8 cellular contexts compared by ENCODE assay signal in the genomic region with DNA sequence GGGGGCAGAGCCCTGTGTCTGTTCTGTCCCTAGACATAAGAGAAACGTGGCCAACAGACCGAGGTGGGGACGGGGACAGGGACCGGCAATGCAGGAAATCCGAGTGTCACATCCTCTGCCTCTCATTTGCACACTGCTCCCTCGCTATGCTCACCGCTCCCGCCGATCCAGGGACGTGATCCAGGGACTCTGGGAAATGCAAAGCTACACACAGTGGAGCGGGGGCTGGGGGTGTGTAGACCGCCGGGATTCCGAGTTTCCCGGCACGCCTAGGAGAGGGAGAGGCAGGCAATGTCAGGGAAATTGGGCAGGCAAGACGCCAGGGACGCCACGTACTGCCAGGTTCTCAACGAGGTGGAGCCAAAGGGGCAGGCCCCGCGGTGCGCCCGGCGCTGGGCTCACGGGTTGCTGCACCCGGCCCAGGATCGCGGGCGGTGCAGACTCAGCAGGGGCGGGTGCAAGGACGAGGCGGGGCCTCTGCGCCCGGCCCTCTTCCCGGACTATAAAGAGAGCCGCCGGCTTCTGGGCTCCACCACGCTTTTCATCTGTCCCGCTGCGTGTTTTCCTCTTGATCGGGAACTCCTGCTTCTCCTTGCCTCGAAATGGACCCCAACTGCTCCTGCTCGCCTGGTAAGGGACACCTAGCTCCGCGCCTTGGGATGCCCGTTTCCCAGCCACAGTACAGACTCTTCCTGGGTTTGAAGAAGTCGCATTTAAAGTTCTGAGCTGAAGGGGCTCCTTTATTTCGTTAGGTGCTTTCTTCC. TPM values are rescaled to one million over a fixed set of nuclear protein-coding genes. Genes with fewer than 3 reads are reported as not detected.
DNase-seq lines count a peak whose midpoint lies in the region; ATAC-seq and TF ChIP-seq lines count a peak whose summit lies in the region.

Gene MT1X (plus strand): TSS at position 532 of the 764 bp plus-strand sequence. CDS start 71 bp downstream, at position 603.

- H3K36me3 ChIP-seq in PC-9 (ENCODE audit: low read depth) (no peaks in the 10 kb centered on the region), muscle layer of duodenum (ENCODE audit: control insufficient read depth in 1 of 2, insufficient read depth in 2 of 2, low read length in 2 of 2) (no peaks in the 10 kb centered on the region)

- H3K4me1 ChIP-seq in PC-9 (replicated peaks; ENCODE audit: insufficient read depth) (peaks cover 36% of the 10 kb centered on the region), muscle layer of duodenum (ENCODE audit: control insufficient read depth in 1 of 2, insufficient read depth in 2 of 2, low read length in 2 of 2) (peaks cover 0 to 11% of the 10 kb centered on the region in 2 donors)

- CTCF ChIA-PET in PC-9 (lab: Charles Lee), result no interaction called here

- H2AFZ ChIP-seq in PC-9, result peak within 1 kb of the TSS; percentile 77

- no peaks in the 10 kb centered on the region for H3K9me2 ChIP-seq in PC-9 (ENCODE audit: insufficient read depth)

- intact Hi-C loops in PC-9 (cut with micrococcal nuclease; ENCODE audit: unreplicated experiment), result loop anchor here (1.0 to 5.0 kb wide), 3 partner anchors 25 to 75 kb away; partner anchors contain the start of gene MT1F

- no TSS peak for BruUV-seq in PC-9 (replicated peaks; lab: Mats Ljungman, UMichigan)

- no peak for TF ChIP-seq CTCF in PC-9 (conservative IDR thresholded peaks at IDR 0.05)

- H3K9me3 ChIP-seq in PC-9 (ENCODE audit: insufficient read depth, low read depth), result peaks cover 6% of the 10 kb centered on the region; the same call in 1 of the 2 replicates
- no peaks in the 10 kb centered on the region for H3K9me3 ChIP-seq in muscle layer of duodenum (ENCODE audit: control insufficient read depth in 1 of 2, low read length in 2 of 2)

- H3K27me3 ChIP-seq in PC-9 (ENCODE audit: insufficient read depth, low read depth), result no peaks in the 10 kb centered on the region
- H3K27me3 ChIP-seq in muscle layer of duodenum (ENCODE audit: low read depth, low read length), result no peaks in the 10 kb centered on the region

- peak; percentile 48 for TF ChIP-seq POLR2A in erythroblast (IDR thresholded peaks at IDR 0.05; ENCODE audit: low read length)

- POLR2A ChIA-PET in PC-9 (lab: Charles Lee; ENCODE audit: unreplicated experiment), result interaction anchor here (0.6 kb wide), 1 partner anchor 26 kb away, joined by 4 read pairs; no protein-coding TSS in a partner anchor

- H4K20me1 ChIP-seq in PC-9 (ENCODE audit: insufficient read depth), result no peaks in the 10 kb centered on the region

- peak; percentile 98 for ATAC-seq in GM21528 (IDR thresholded peaks at IDR 0.05; ENCODE audit: low FRiP score, unreplicated experiment)

- peaks cover 29% of the 10 kb centered on the region for H3F3A ChIP-seq in PC-9 (ENCODE audit: insufficient read depth, low read depth)

- H3K27ac ChIP-seq in PC-9 (no peak within 1 kb of the TSS), muscle layer of duodenum (ENCODE audit: low read length) (peak within 1 kb of the TSS; percentile 95)

- H3K79me2 ChIP-seq in PC-9 (ENCODE audit: low read depth), result no peaks in the 10 kb centered on the region

- DNase-seq in DMS114 treated with DMSO at 0.1 percent for 48 hours (lab: John Stamatoyannopoulos, UW; ENCODE audit: unreplicated experiment) (peak; percentile 70), HuH-7.5 (ENCODE audit: low spot score) (peak; percentile 72), PC-9 (peak; percentile 73 to 91), erythroblast (lab: John Stamatoyannopoulos, UW) (peak; percentile 88 to 89)
- peak; percentile 91 for DNase-seq in activated T-cell treated with anti-CD3 and anti-CD28 coated beads, Interleukin-2, amount 50 U/mL, for 1 hour
- peak; percentile 68 to 76 for DNase-seq in stimulated activated CD8-positive, alpha-beta memory T cell treated with anti-CD3 and anti-CD28 coated beads, Interleukin-7, amount 100 ng/mL, for 4 hours (ENCODE audit: low read depth in 2 of 2)

- peak within 1 kb of the TSS; percentile 99 for H3K4me2 ChIP-seq in PC-9

- H3K4me3 ChIP-seq in PC-9, result peak within 1 kb of the TSS; percentile 79
- H3K4me3 ChIP-seq in muscle layer of duodenum (ENCODE audit: low read depth in 1 of 2, low read length in 2 of 2), result peak within 1 kb of the TSS; percentile 65 to 97

RNA-seq across cellular contexts. Expression of gene MT1X, which starts in this region (rescaled TPM):
- 18.9 and 41.2 TPM in 2 replicates for total RNA-seq in PC-9 (2021)
